ENCODE assay signal across 8 cellular contexts in genomic region chr17:8300629-8301242, GRCh38. TPM values are rescaled to one million over a fixed set of nuclear protein-coding genes. Genes with fewer than 3 reads are reported as not detected.
DNase-seq lines count a peak whose midpoint lies in the region; ATAC-seq and TF ChIP-seq lines count a peak whose summit lies in the region.

No MANE protein-coding gene starts in this region.

- no peaks in the 10 kb centered on the region for H3K27me3 ChIP-seq in BJ (ENCODE audit: control insufficient read depth, insufficient read depth, low read length)

- peak; percentile 73 for ATAC-seq in GM21723 (IDR thresholded peaks at IDR 0.05; ENCODE audit: unreplicated experiment)
- ATAC-seq in HG02938 (IDR thresholded peaks at IDR 0.05; ENCODE audit: unreplicated experiment), result no peak

- H3K4me3 ChIP-seq in BJ (ENCODE audit: low read depth, low read length), result no peak overlapping the region

- CTCF ChIA-PET in BJ (lab: Yijun Ruan, JAX), result interaction anchor here (0.6 to 2.3 kb wide), 29 partner anchors 10 to 240 kb away, joined by 3 to 14 read pairs (median 4); partner anchors contain the start of genes HES7, KRABD2 and RANGRF

- DNase-seq in BJ (ENCODE audit: low read depth) (no peak), NCI-H2171 (lab: John Stamatoyannopoulos, UW) (peak; percentile 56), kidney glomerular epithelial cell (lab: John Stamatoyannopoulos, UW) (peak; percentile 83)
- peak in 3 of 4 experiments; percentile 6 to 18 (median 12) for DNase-seq in activated CD4-positive, CD25-positive, alpha-beta regulatory T cell (lab: John Stamatoyannopoulos, UW)
- DNase-seq in central memory CD4-positive, alpha-beta T cell, result peak; percentile 68
- peak; percentile 32 to 46 for DNase-seq in stimulated activated CD4-positive, alpha-beta T cell treated with anti-CD3 and anti-CD28 coated beads, Interleukin-2, amount 100 ng/mL, for 48 hours

- H3K36me3 ChIP-seq in BJ (ENCODE audit: control insufficient read depth, insufficient read depth, low read length), result no peaks in the 10 kb centered on the region

- peak; percentile 85 for TF ChIP-seq CTCF in BJ (IDR thresholded peaks at IDR 0.05; ENCODE audit: insufficient read depth, low read depth, low read length)

- POLR2A ChIA-PET in BJ (lab: Charles Lee), result no interaction called here

RNA-seq across cellular contexts. Expression of gene SLC25A35, which starts 5.5 kb away (rescaled TPM):
- 1.8 and 2.6 TPM in 2 replicates for polyA plus RNA-seq in BJ (2011; rRNA removed)
- polyA minus RNA-seq in BJ (2011; rRNA and poly(A)+ RNA removed), result 1.0 and 1.8 TPM in 2 replicates

RNA-seq across cellular contexts. Expression of gene ARHGEF15, which starts 9.3 kb away (rescaled TPM):
- not detected in 2 replicates for polyA plus RNA-seq in BJ (2011; rRNA removed)
- polyA minus RNA-seq in BJ (2011; rRNA and poly(A)+ RNA removed), result not detected in 2 replicates

RNA-seq across cellular contexts. Expression of gene RANGRF, which starts 12.3 kb away (rescaled TPM):
- polyA plus RNA-seq in BJ (2011; rRNA removed), result 35.5 and 50.7 TPM in 2 replicates
- 12.7 and 22.8 TPM in 2 replicates for polyA minus RNA-seq in BJ (2011; rRNA and poly(A)+ RNA removed)

RNA-seq across cellular contexts. Expression of gene ODF4, which starts 38.9 kb away (rescaled TPM):
- polyA plus RNA-seq in BJ (2011; rRNA removed), result not detected in 2 replicates
- polyA minus RNA-seq in BJ (2011; rRNA and poly(A)+ RNA removed), result not detected in 2 replicates

RNA-seq across cellular contexts. Expression of gene PFAS, which starts 51.6 kb away (rescaled TPM):
- 12.2 and 15.6 TPM in 2 replicates for polyA plus RNA-seq in BJ (2011; rRNA removed)
- 18.9 and 23.6 TPM in 2 replicates for polyA minus RNA-seq in BJ (2011; rRNA and poly(A)+ RNA removed)
